In the genomic region with DNA sequence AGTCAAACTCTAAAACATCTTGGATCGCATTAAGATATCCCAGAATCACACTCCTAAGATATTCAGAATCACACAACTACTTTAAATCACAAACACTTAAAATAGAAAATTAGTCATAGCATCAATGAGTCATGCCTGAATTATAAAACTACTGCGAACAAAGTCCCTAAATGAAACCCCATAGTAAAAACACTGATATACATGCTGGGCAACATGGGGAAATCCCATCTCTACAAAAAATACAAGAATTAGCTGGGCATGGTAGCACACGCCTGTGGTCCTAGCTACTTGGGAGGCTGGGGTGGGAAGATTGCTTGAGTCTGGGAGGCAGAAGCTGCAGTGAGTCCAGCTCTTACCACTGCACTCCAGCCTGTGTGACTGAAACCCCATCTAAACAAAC, we compare ENCODE assay signal across 9 cellular contexts.
A peak's percentile ranks its signal among the peaks of the same experiment; 100 is the strongest.
DNase-seq lines count a peak whose midpoint lies in the region; ATAC-seq, FAIRE-seq and TF ChIP-seq lines count a peak whose summit lies in the region.
"Had no signal": no experiment of that assay in that cellular context is flagged by ENCODE, and none has a peak within 500 bp of the region (broad histone marks: within the 10 kb centered on the region; RNA-seq: fewer than 3 reads in every experiment).

No MANE protein-coding gene starts in this region.

- H3K27me3 ChIP-seq in astrocyte (ENCODE audit: insufficient read depth, low read length) = no peaks in the 10 kb centered on the region

- no peak overlapping the region for H3K4me3 Mint-ChIP-seq in astrocyte (ENCODE audit: unreplicated experiment)
- H3K4me3 Mint-ChIP-seq: CD4-positive, alpha-beta T cell had no signal

- no peaks in the 10 kb centered on the region for H3K9me3 Mint-ChIP-seq in astrocyte (ENCODE audit: unreplicated experiment)
- H3K9me3 Mint-ChIP-seq: CD4-positive, alpha-beta T cell had no signal

- H3K9ac ChIP-seq in astrocyte (ENCODE audit: low read length) = peak overlapping the region; percentile 3

- no peaks in the 10 kb centered on the region for H3K9me3 ChIP-seq in astrocyte (ENCODE audit: insufficient read depth, low read depth, low read length)

- H3K4me1 ChIP-seq in astrocyte (ENCODE audit: insufficient read depth, low read length) = peaks cover 12% of the 10 kb centered on the region

- H3K79me2 ChIP-seq in astrocyte (ENCODE audit: insufficient read depth, low read length) = no peaks in the 10 kb centered on the region

- H3K27ac ChIP-seq in astrocyte (ENCODE audit: low read depth, low read length) = no peak overlapping the region

- no peaks in the 10 kb centered on the region for H3K36me3 Mint-ChIP-seq in astrocyte (ENCODE audit: low read depth, unreplicated experiment)

- H3K4me1 Mint-ChIP-seq in astrocyte (ENCODE audit: low read depth, unreplicated experiment) = peaks cover 26% of the 10 kb centered on the region

- no peak for TF ChIP-seq CTCF in astrocyte (IDR thresholded peaks at IDR 0.05; ENCODE audit: insufficient read depth, low read depth, low read length)

- no peaks in the 10 kb centered on the region for H3K36me3 ChIP-seq in astrocyte (ENCODE audit: insufficient read depth, low read length)

- ATAC-seq in left cardiac atrium (peak; percentile 38 to 59), Right ventricle myocardium inferior (no peak), left colon (peak; percentile 48), GM21619 (IDR thresholded peaks at IDR 0.05; ENCODE audit: unreplicated experiment) (no peak), GM19395 (IDR thresholded peaks at IDR 0.05; ENCODE audit: unreplicated experiment) (no peak)

- no peak overlapping the region for H3K27ac Mint-ChIP-seq in astrocyte (ENCODE audit: unreplicated experiment)
- H3K27ac Mint-ChIP-seq: CD4-positive, alpha-beta T cell had no signal

- peak; percentile 83 for FAIRE-seq in astrocyte (lab: Jason Lieb, UNC)
- FAIRE-seq in urothelium cell line (lab: Jason Lieb, UNC) = no peak

- DNase-seq in left cardiac atrium = no peak
- no peak for DNase-seq in Right ventricle myocardium inferior (ENCODE audit: missing footprints)
- DNase-seq in astrocyte (ENCODE audit: low read depth) = peak; percentile 69
- DNase-seq in left colon = no peak
- DNase-seq in urothelium cell line (ENCODE audit: low spot score) = peak; percentile 9
- DNase-seq in head of caudate nucleus = no peak
- DNase-seq: CD4-positive, alpha-beta T cell had no signal

- no peaks in the 10 kb centered on the region for H3K27me3 Mint-ChIP-seq in astrocyte (ENCODE audit: low read depth, unreplicated experiment)
- H3K27me3 Mint-ChIP-seq: CD4-positive, alpha-beta T cell had no signal

- no peaks in the 10 kb centered on the region for H4K20me1 ChIP-seq in astrocyte (ENCODE audit: insufficient read depth, low read length)

- intact Hi-C loops in left cardiac atrium (cut with DNase I) (loop anchor here (2.0 to 5.0 kb wide), 3 partner anchors 102 to 179 kb away; partner anchors contain the start of gene COBLL1 (in 1 of the 2)), Right ventricle myocardium inferior (cut with DNase I) (loop anchor here (2.0 kb wide), 1 partner anchor 101 kb away; the partner anchor contains the start of gene COBLL1), left colon (cut with DNase I, micrococcal nuclease) (loop anchor here in 1 of 2 donors (10.0 kb wide), 1 partner anchor 105 kb away; the partner anchor contains the start of gene COBLL1), head of caudate nucleus (cut with DNase I) (loop anchor here (10.0 kb wide), 1 partner anchor 175 kb away; no protein-coding TSS in a partner anchor)

- H3K4me3 ChIP-seq in astrocyte (ENCODE audit: insufficient read depth, low read depth, low read length) = no peak overlapping the region

- peak overlapping the region; percentile 69 for H3K4me2 ChIP-seq in astrocyte (ENCODE audit: low read length)

- H2AFZ ChIP-seq in astrocyte (ENCODE audit: low read depth, low read length) = no peak overlapping the region

Comparison
In these comparisons a context has a peak if more than half of its experiments do, and no peak if none do; other contexts are left out.
1. ATAC-seq: peak in left cardiac atrium (2 of 2) and left colon (single experiment); none in Right ventricle myocardium inferior (single experiment), GM21619 (single experiment) and GM19395 (single experiment).
2. DNase-seq: peak in astrocyte (single experiment) and urothelium cell line (single experiment); none in left cardiac atrium (single experiment), Right ventricle myocardium inferior (single experiment), left colon (0 of 2) and head of caudate nucleus (0 of 42).